ENCODE assay signal across 16 cellular contexts in the genomic region with DNA sequence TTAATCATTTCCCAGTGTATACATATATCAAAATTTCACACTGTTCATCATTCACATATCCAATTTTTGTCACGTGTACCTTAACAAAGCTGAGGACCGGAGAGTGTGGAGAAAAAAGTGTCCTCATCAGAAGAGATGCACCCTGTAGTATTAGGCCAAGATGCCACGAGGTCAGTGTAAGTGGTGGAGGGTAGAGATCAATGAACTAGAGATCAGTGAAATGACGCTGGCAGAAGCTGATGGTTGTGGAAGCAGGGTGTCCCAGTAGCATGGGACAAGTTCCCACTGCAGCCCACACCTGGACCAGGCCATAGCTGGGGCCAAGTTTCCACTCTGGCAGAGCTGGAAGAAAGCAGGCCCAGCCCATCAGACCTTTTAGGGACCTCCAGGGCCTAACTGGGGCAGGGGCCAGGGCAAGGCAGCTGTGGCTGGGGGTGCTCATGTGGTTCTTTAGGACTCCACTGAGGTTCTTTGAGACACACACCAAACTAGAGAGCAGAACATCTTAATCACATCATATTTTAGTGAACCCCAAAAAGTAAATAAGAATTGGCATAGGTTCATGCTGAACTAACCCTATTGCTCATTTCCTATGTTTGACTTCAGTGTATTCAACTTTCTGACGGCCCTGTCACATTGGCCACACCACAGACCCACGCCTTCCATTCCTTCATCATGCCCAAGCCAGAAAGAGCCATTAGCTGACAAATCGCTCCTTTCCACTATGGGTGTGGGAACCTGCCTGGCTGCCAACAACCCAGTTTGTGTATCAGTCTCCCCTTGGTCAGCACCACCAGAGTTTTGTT. TPM values are rescaled to one million over a fixed set of nuclear protein-coding genes. Genes with fewer than 3 reads are reported as not detected.
DNase-seq lines count a peak whose midpoint lies in the region; ATAC-seq and TF ChIP-seq lines count a peak whose summit lies in the region.
"Had no signal": no experiment of that assay in that cellular context is flagged by ENCODE, and none has a peak within 500 bp of the region (broad histone marks: within the 10 kb centered on the region; RNA-seq: fewer than 3 reads in every experiment).

No MANE protein-coding gene starts in this region.

- intact Hi-C loops in cardiac septum (cut with DNase I) (no loop called here), Right ventricle myocardium inferior (cut with DNase I) (no loop called here)

- H3K9me3 Mint-ChIP-seq in activated T-helper 17 cell treated with anti-CD3 and anti-CD28 coated beads, Interleukin-2, amount 50 U/mL, for 72 hours, result no peaks in the 10 kb centered on the region
- no peaks in the 10 kb centered on the region for H3K9me3 Mint-ChIP-seq in stimulated activated naive CD8-positive, alpha-beta T cell treated with anti-CD3 and anti-CD28 coated beads, Interleukin-15, amount 100 ng/mL, for 72 hours

- peak overlapping the region; percentile 76 for H3K4me3 Mint-ChIP-seq in activated T-helper 17 cell treated with anti-CD3 and anti-CD28 coated beads, Interleukin-2, amount 50 U/mL, for 72 hours
- H3K4me3 Mint-ChIP-seq in stimulated activated naive CD8-positive, alpha-beta T cell treated with anti-CD3 and anti-CD28 coated beads, Interleukin-15, amount 100 ng/mL, for 72 hours, result peak overlapping the region; percentile 38 to 82
- H3K4me3 Mint-ChIP-seq: CD4-positive, CD25-positive, alpha-beta regulatory T cell had no signal

- peaks cover 38% of the 10 kb centered on the region for H3K36me3 Mint-ChIP-seq in activated T-helper 17 cell treated with anti-CD3 and anti-CD28 coated beads, Interleukin-2, amount 50 U/mL, for 72 hours (ENCODE audit: low read depth)
- H3K36me3 Mint-ChIP-seq: CD4-positive, CD25-positive, alpha-beta regulatory T cell had no signal

- H3K27ac Mint-ChIP-seq in activated T-helper 17 cell treated with anti-CD3 and anti-CD28 coated beads, Interleukin-2, amount 50 U/mL, for 72 hours, result peak overlapping the region; percentile 88
- no peak overlapping the region for H3K27ac Mint-ChIP-seq in stimulated activated naive CD8-positive, alpha-beta T cell treated with anti-CD3 and anti-CD28 coated beads, Interleukin-15, amount 100 ng/mL, for 72 hours
- H3K27ac Mint-ChIP-seq: CD4-positive, CD25-positive, alpha-beta regulatory T cell had no signal

- DNase-seq in cardiac septum (ENCODE audit: low spot score) (peak; percentile 49), Right ventricle myocardium inferior (ENCODE audit: missing footprints) (no peak), middle frontal gyrus (ENCODE audit: extremely low spot score, low spot score) (no peak), NCI-H2171 treated with DMSO at 0.1 percent for 48 hours (lab: John Stamatoyannopoulos, UW) (no peak), nucleus accumbens (lab: John Stamatoyannopoulos, UW) (no peak)
- no peak for DNase-seq in stimulated activated naive CD8-positive, alpha-beta T cell treated with anti-CD3 and anti-CD28 coated beads, Interleukin-15, amount 100 ng/mL, for 72 hours
- DNase-seq: ACHN; CD4-positive, CD25-positive, alpha-beta regulatory T cell; Kasumi-1; NCI-H1417; NCI-H2029; NCI-H524; Peyer's patch; SHP77 treated with DMSO at 0.1 percent for 48 hours had no signal

- peak; percentile 6 for TF ChIP-seq POLR2A in GM18505 (IDR thresholded peaks at IDR 0.05; ENCODE audit: borderline replicate concordance, extremely low read depth, insufficient read depth, insufficient read length)

- H3K4me1 Mint-ChIP-seq in activated T-helper 17 cell treated with anti-CD3 and anti-CD28 coated beads, Interleukin-2, amount 50 U/mL, for 72 hours, result peaks cover 44% of the 10 kb centered on the region
- peaks cover 93% of the 10 kb centered on the region for H3K4me1 Mint-ChIP-seq in stimulated activated naive CD8-positive, alpha-beta T cell treated with anti-CD3 and anti-CD28 coated beads, Interleukin-15, amount 100 ng/mL, for 72 hours

- peaks cover 9% of the 10 kb centered on the region for H3K27me3 Mint-ChIP-seq in activated T-helper 17 cell treated with anti-CD3 and anti-CD28 coated beads, Interleukin-2, amount 50 U/mL, for 72 hours
- H3K27me3 Mint-ChIP-seq in stimulated activated naive CD8-positive, alpha-beta T cell treated with anti-CD3 and anti-CD28 coated beads, Interleukin-15, amount 100 ng/mL, for 72 hours, result no peaks in the 10 kb centered on the region

- no peak for ATAC-seq in Right ventricle myocardium inferior
- ATAC-seq in GM18505 (IDR thresholded peaks at IDR 0.05; ENCODE audit: unreplicated experiment), result no peak
- peak; percentile 26 for ATAC-seq in activated T-helper 17 cell treated with anti-CD3 and anti-CD28 coated beads, Interleukin-2, amount 50 U/mL, for 72 hours (replicated peaks)
- no peak for ATAC-seq in stimulated activated naive CD8-positive, alpha-beta T cell treated with anti-CD3 and anti-CD28 coated beads, Interleukin-15, amount 100 ng/mL, for 72 hours

RNA-seq across cellular contexts. Expression of gene GPR55, which starts 21.6 kb away (rescaled TPM):
- not detected for total RNA-seq in cardiac septum
- not detected for total RNA-seq in Right ventricle myocardium inferior
- 10 to 100 TPM; 11.1 to 19.9 TPM for total RNA-seq in activated T-helper 17 cell treated with anti-CD3 and anti-CD28 coated beads, Interleukin-2, amount 50 U/mL, for 72 hours

RNA-seq across cellular contexts. Expression of gene SPATA3, which starts 49.3 kb away (rescaled TPM):
- not detected for total RNA-seq in cardiac septum
- not detected for total RNA-seq in Right ventricle myocardium inferior
- total RNA-seq in activated T-helper 17 cell treated with anti-CD3 and anti-CD28 coated beads, Interleukin-2, amount 50 U/mL, for 72 hours, result 1 to 10 TPM; 2.2 to 2.5 TPM
- total RNA-seq: Peyer's patch had no signal

Comparison
In these comparisons a context has a peak if more than half of its experiments do, and no peak if none do; other contexts are left out.
1. RNA of gene GPR55, which starts 21.6 kb away (total RNA-seq): 11.1 to 19.9 TPM in activated T-helper 17 cell treated with anti-CD3 and anti-CD28 coated beads, Interleukin-2, amount 50 U/mL, for 72 hours; not detected in cardiac septum (single experiment) and not detected in Right ventricle myocardium inferior (single experiment); every median in the first group is over 10 times any median in the second.